ENCODE assay signal across 8 cellular contexts in genomic region chr10:6920072-6921019, GRCh38.
A peak's percentile ranks its signal among the peaks of the same experiment; 100 is the strongest.
DNase-seq lines count a peak whose midpoint lies in the region; ATAC-seq and TF ChIP-seq lines count a peak whose summit lies in the region.

No MANE protein-coding gene starts in this region.

- H3K9me3 Mint-ChIP-seq in HFFc6, result peaks cover 5% of the 10 kb centered on the region; the same call in 1 of the 2 replicates
- H3K9me3 Mint-ChIP-seq in activated CD4-positive, alpha-beta T cell treated with anti-CD3 and anti-CD28 coated beads for 36 hours (ENCODE audit: low read depth), result no peaks in the 10 kb centered on the region

- 33 to 35% methylated on average over 24 to 26 of the region's 26 CpGs for WGBS in lower leg skin, 2 donors

- H3K27me3 Mint-ChIP-seq in HFFc6 (ENCODE audit: insufficient read depth), result peaks cover 2% of the 10 kb centered on the region; the same call in 1 of the 2 replicates
- H3K27me3 Mint-ChIP-seq in activated CD4-positive, alpha-beta T cell treated with anti-CD3 and anti-CD28 coated beads for 36 hours, result peaks cover 2% of the 10 kb centered on the region

- intact Hi-C loops in activated CD4-positive, alpha-beta T cell treated with anti-CD3 and anti-CD28 coated beads for 36 hours (cut with DNase I, micrococcal nuclease), result loop anchor here (1.0 to 10.0 kb wide), 4 partner anchors 112 to 497 kb away; no protein-coding TSS in a partner anchor
- intact Hi-C loops in lower leg skin (cut with DNase I; ENCODE audit: low total_unique reads), result no loop called here

- TF ChIP-seq CTCF in HFFc6 (IDR thresholded peaks at IDR 0.05), result peak; percentile 41; the same call in 1 of the 2 replicates
- no peak for TF ChIP-seq CTCF in lower leg skin (IDR thresholded peaks at IDR 0.05)

- ATAC-seq in GM18498 (IDR thresholded peaks at IDR 0.05; ENCODE audit: unreplicated experiment), result peak; percentile 99
- peak; percentile 99 for ATAC-seq in activated CD4-positive, alpha-beta T cell treated with anti-CD3 and anti-CD28 coated beads for 36 hours

- POLR2A ChIA-PET in activated CD4-positive, alpha-beta T cell treated with anti-CD3 and anti-CD28 coated beads for 36 hours (lab: Charles Lee), result no interaction called here

- H3K4me3 Mint-ChIP-seq in HFFc6, result no peak overlapping the region
- H3K4me3 Mint-ChIP-seq in activated CD4-positive, alpha-beta T cell treated with anti-CD3 and anti-CD28 coated beads for 36 hours, result no peak overlapping the region

- no peak overlapping the region for H3K27ac Mint-ChIP-seq in HFFc6
- H3K27ac Mint-ChIP-seq in activated CD4-positive, alpha-beta T cell treated with anti-CD3 and anti-CD28 coated beads for 36 hours, result no peak overlapping the region

- H3K4me3 ChIP-seq in lower leg skin (ENCODE audit: low read depth, poor library complexity, severe bottlenecking), result no peak overlapping the region

- no peaks in the 10 kb centered on the region for H3K36me3 Mint-ChIP-seq in HFFc6 (ENCODE audit: low read depth)
- H3K36me3 Mint-ChIP-seq in activated CD4-positive, alpha-beta T cell treated with anti-CD3 and anti-CD28 coated beads for 36 hours (ENCODE audit: low read depth), result no peaks in the 10 kb centered on the region

- TF ChIP-seq POLR2A in lower leg skin (IDR thresholded peaks at IDR 0.05), result no peak

- H3K4me1 Mint-ChIP-seq in HFFc6 (ENCODE audit: low read depth), result no peaks in the 10 kb centered on the region
- H3K4me1 Mint-ChIP-seq in activated CD4-positive, alpha-beta T cell treated with anti-CD3 and anti-CD28 coated beads for 36 hours, result peaks cover 15% of the 10 kb centered on the region

- CTCF ChIA-PET in activated CD4-positive, alpha-beta T cell treated with anti-CD3 and anti-CD28 coated beads for 36 hours (lab: Charles Lee), result interaction anchor here (0.6 to 3.2 kb wide), 34 partner anchors 9 to 1219 kb away, joined by 3 to 31 read pairs (median 3); partner anchors contain the start of gene SFMBT2

- no peak for DNase-seq in HFFc6
- DNase-seq in MV-4-11 (lab: John Stamatoyannopoulos, UW), result peak; percentile 80
- DNase-seq in activated CD4-positive, alpha-beta T cell treated with anti-CD3 and anti-CD28 coated beads for 36 hours, result peak; percentile 90
- DNase-seq in cerebellar cortex (ENCODE audit: low spot score), result peak; percentile 76
- peak; percentile 33 to 87 for DNase-seq in lower leg skin (ENCODE audit: low spot score in 2 of 2)
- DNase-seq in stimulated activated CD8-positive, alpha-beta memory T cell treated with anti-CD3 and anti-CD28 coated beads, Interleukin-12 subunit alpha, Interleukin-12 subunit beta, amount 100 ng/mL, for 1 hour (ENCODE audit: low read depth), result peak; percentile 68
- DNase-seq in epidermal melanocyte (ENCODE audit: insufficient read length, low spot score), result no peak

Comparison
In these comparisons a context has a peak if more than half of its experiments do, and no peak if none do; other contexts are left out.
1. DNase-seq: peak in MV-4-11 (single experiment), activated CD4-positive, alpha-beta T cell treated with anti-CD3 and anti-CD28 coated beads for 36 hours (single experiment), cerebellar cortex (single experiment), lower leg skin (2 of 2) and stimulated activated CD8-positive, alpha-beta memory T cell treated with anti-CD3 and anti-CD28 coated beads, Interleukin-12 subunit alpha, Interleukin-12 subunit beta, amount 100 ng/mL, for 1 hour (single experiment); none in HFFc6 (single experiment) and epidermal melanocyte (single experiment).